In genomic region chr12:81585787-81586186, GRCh38 we compare ENCODE assay signal across 28 cellular contexts.
"Had no signal": no experiment of that assay in that cellular context is flagged by ENCODE, and none has a peak within 500 bp of the region (broad histone marks: within the 10 kb centered on the region; RNA-seq: fewer than 3 reads in every experiment).

No MANE protein-coding gene starts in this region.

- ATAC-seq: lower lobe of right lung; naive thymus-derived CD8-positive, alpha-beta T cell; sciatic nerve; stimulated activated naive B cell treated with anti-CD40 and anti-IgM and Interleukin-4, amounts not matched to agents 10 μg/mL and 1 μg/mL and 100 μg/mL, for 72 hours; stimulated activated naive CD8-positive, alpha-beta T cell treated with anti-CD3 and anti-CD28 coated beads, Interleukin-15, Interleukin-2, amounts not matched to agents 100 U/mL and 50 U/mL, for 24 hours had no signal

- H3K79me2 ChIP-seq: parathyroid adenoma had no signal

- H3K4me1 ChIP-seq: lower lobe of right lung, neural progenitor cell, parathyroid adenoma, right atrium auricular region, stomach, testis, thyroid gland, transverse colon, upper lobe of left lung, vagina had no signal

- H2AFZ ChIP-seq: neural progenitor cell, parathyroid adenoma had no signal

- H3K27me3 Mint-ChIP-seq: stimulated activated naive B cell treated with anti-CD40 and anti-IgM and Interleukin-4, amounts not matched to agents 10 μg/mL and 1 μg/mL and 100 μg/mL, for 72 hours had no signal

- DNase-seq: hypothalamus; immature natural killer cell; kidney; lower lobe of right lung; mammary epithelial cell; mesenchymal stem cell; naive thymus-derived CD8-positive, alpha-beta T cell; nephron progenitor cell; occipital lobe; stimulated activated CD4-positive, alpha-beta T cell treated with anti-CD3 and anti-CD28 coated beads, Interleukin-12 subunit alpha, Interleukin-12 subunit beta, amount 100 ng/mL, for 4 hours; stimulated activated CD4-positive, alpha-beta T cell treated with anti-CD3 and anti-CD28 coated beads, Interleukin-15, amount 100 ng/mL, for 24 hours; stimulated activated CD4-positive, alpha-beta T cell treated with anti-CD3 and anti-CD28 coated beads, Interleukin-2, amount 100 ng/mL, for 24 hours; stimulated activated CD4-positive, alpha-beta T cell treated with anti-CD3 and anti-CD28 coated beads, Interleukin-4, amount 100 ng/mL, for 1 hour; stimulated activated naive B cell treated with anti-CD40 and anti-IgM and Interleukin-4, amounts not matched to agents 10 μg/mL and 1 μg/mL and 100 μg/mL, for 72 hours; stimulated activated naive CD8-positive, alpha-beta T cell treated with anti-CD3 and anti-CD28 coated beads, Interleukin-15, Interleukin-2, amounts not matched to agents 100 U/mL and 50 U/mL, for 24 hours; stomach; testis; thyroid gland; transverse colon; upper lobe of left lung had no signal

- H3K27ac ChIP-seq: lower lobe of right lung, neural progenitor cell, neutrophil, parathyroid adenoma, right atrium auricular region, skin epidermis, stomach, testis, thyroid gland, transverse colon, upper lobe of left lung, vagina had no signal

- H3K4me3 ChIP-seq: lower lobe of right lung, neural progenitor cell, right atrium auricular region, skin epidermis, stomach, testis, thyroid gland, transverse colon, upper lobe of left lung, vagina had no signal

- H3K36me3 ChIP-seq: lower lobe of right lung, neural progenitor cell, neutrophil, right atrium auricular region, stomach, thyroid gland, transverse colon, upper lobe of left lung, vagina had no signal

- FAIRE-seq: islet of Langerhans had no signal

- H3K4me2 ChIP-seq: neural progenitor cell had no signal

- H3K27me3 ChIP-seq: neural progenitor cell, neutrophil, right atrium auricular region, stomach, testis, thyroid gland, transverse colon, upper lobe of left lung, vagina had no signal

- H3K9me3 ChIP-seq: lower lobe of right lung, neutrophil, testis, thyroid gland, vagina had no signal

- H3K27ac Mint-ChIP-seq: immature natural killer cell; naive thymus-derived CD8-positive, alpha-beta T cell; nephron progenitor cell; neural progenitor cell; stimulated activated naive B cell treated with anti-CD40 and anti-IgM and Interleukin-4, amounts not matched to agents 10 μg/mL and 1 μg/mL and 100 μg/mL, for 72 hours had no signal

- H3K9ac ChIP-seq: neural progenitor cell, parathyroid adenoma had no signal

- H3K4me3 Mint-ChIP-seq: immature natural killer cell; naive thymus-derived CD8-positive, alpha-beta T cell; nephron progenitor cell; neural progenitor cell; stimulated activated naive B cell treated with anti-CD40 and anti-IgM and Interleukin-4, amounts not matched to agents 10 μg/mL and 1 μg/mL and 100 μg/mL, for 72 hours had no signal

- H3K36me3 Mint-ChIP-seq: naive thymus-derived CD8-positive, alpha-beta T cell; neural progenitor cell; stimulated activated naive B cell treated with anti-CD40 and anti-IgM and Interleukin-4, amounts not matched to agents 10 μg/mL and 1 μg/mL and 100 μg/mL, for 72 hours had no signal

- H3K4me1 Mint-ChIP-seq: immature natural killer cell; naive thymus-derived CD8-positive, alpha-beta T cell; nephron progenitor cell; neural progenitor cell; stimulated activated naive B cell treated with anti-CD40 and anti-IgM and Interleukin-4, amounts not matched to agents 10 μg/mL and 1 μg/mL and 100 μg/mL, for 72 hours had no signal
